13 cellular contexts compared by ENCODE assay signal in the genomic region with DNA sequence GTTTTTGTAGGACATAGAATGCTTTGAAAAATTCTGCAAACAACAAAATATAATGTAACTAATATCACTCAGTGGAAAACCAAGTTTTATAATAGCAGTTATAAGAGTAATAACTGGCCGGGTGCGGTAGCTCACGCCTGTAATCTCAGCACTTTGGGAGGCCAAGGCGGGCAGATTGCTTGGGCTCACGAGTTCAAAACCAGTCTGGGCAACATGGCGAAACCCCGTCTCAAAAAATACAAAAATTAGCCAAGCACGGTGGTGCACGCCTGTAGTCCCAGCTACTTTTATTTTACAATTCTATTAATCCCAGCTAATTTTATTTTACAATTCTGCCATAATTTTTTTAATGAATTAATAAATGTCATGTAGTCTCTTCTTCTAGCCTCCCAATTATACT. TPM values are rescaled to one million over a fixed set of nuclear protein-coding genes. Genes with fewer than 3 reads are reported as not detected.
DNase-seq lines count a peak whose midpoint lies in the region; ATAC-seq and TF ChIP-seq lines count a peak whose summit lies in the region.
"Had no signal": no experiment of that assay in that cellular context is flagged by ENCODE, and none has a peak within 500 bp of the region (broad histone marks: within the 10 kb centered on the region; RNA-seq: fewer than 3 reads in every experiment).

No MANE protein-coding gene starts in this region.

- H3K27ac Mint-ChIP-seq in stimulated activated effector memory CD8-positive, alpha-beta T cell treated with anti-CD3 and anti-CD28 coated beads, Interleukin-12 subunit alpha, Interleukin-12 subunit beta, amount 100 ng/mL, for 72 hours, result peak overlapping the region; percentile 99
- H3K27ac Mint-ChIP-seq: WTC11 had no signal

- H3K27ac ChIP-seq in OCI-LY3 (ENCODE audit: low read length) (peak overlapping the region; percentile 82), caudate nucleus (ENCODE audit: low read depth, low read length) (no peak overlapping the region)
- peak overlapping the region; percentile 97 for H3K27ac ChIP-seq in effector memory CD4-positive, alpha-beta T cell (ENCODE audit: insufficient read depth, low read length, poor library complexity, severe bottlenecking)

- in situ Hi-C loops in ACHN (cut with HindIII; ENCODE audit: low pct_ligation_motif_present, low pct_unique_long_range_greater_than_20kb, low sequenced_read_pairs), result no loop called here

- H3K27me3 ChIP-seq in OCI-LY3 (ENCODE audit: low read depth, low read length), result no peaks in the 10 kb centered on the region
- H3K27me3 ChIP-seq in effector memory CD4-positive, alpha-beta T cell (replicated peaks; ENCODE audit: control insufficient read depth, insufficient read depth, low read length, poor library complexity, severe bottlenecking), result no peaks in the 10 kb centered on the region

- H3K4me1 Mint-ChIP-seq in activated T-cell treated with anti-CD3 and anti-CD28 coated beads, Interleukin-2, amount 50 U/mL, for 4 hours (ENCODE audit: low read depth), result peaks cover 48% of the 10 kb centered on the region
- peaks cover 46% of the 10 kb centered on the region for H3K4me1 Mint-ChIP-seq in stimulated activated effector memory CD8-positive, alpha-beta T cell treated with anti-CD3 and anti-CD28 coated beads, Interleukin-12 subunit alpha, Interleukin-12 subunit beta, amount 100 ng/mL, for 72 hours

- no peak for ATAC-seq in activated T-cell treated with anti-CD3 and anti-CD28 coated beads, Interleukin-2, amount 50 U/mL, for 4 hours
- ATAC-seq in stimulated activated effector memory CD8-positive, alpha-beta T cell treated with anti-CD3 and anti-CD28 coated beads, Interleukin-12 subunit alpha, Interleukin-12 subunit beta, amount 100 ng/mL, for 72 hours, result no peak
- no peak for ATAC-seq in HG03432 (IDR thresholded peaks at IDR 0.05; ENCODE audit: unreplicated experiment)
- ATAC-seq: WTC11 had no signal

- peak overlapping the region; percentile 91 for H3K4me3 Mint-ChIP-seq in activated T-cell treated with anti-CD3 and anti-CD28 coated beads, Interleukin-2, amount 50 U/mL, for 4 hours
- H3K4me3 Mint-ChIP-seq in stimulated activated effector memory CD8-positive, alpha-beta T cell treated with anti-CD3 and anti-CD28 coated beads, Interleukin-12 subunit alpha, Interleukin-12 subunit beta, amount 100 ng/mL, for 72 hours, result peak overlapping the region; percentile 91

- no peaks in the 10 kb centered on the region for H3K27me3 Mint-ChIP-seq in activated T-cell treated with anti-CD3 and anti-CD28 coated beads, Interleukin-2, amount 50 U/mL, for 4 hours (ENCODE audit: low read depth)

- H2AFZ ChIP-seq in OCI-LY3 (ENCODE audit: low read depth, low read length), result no peak overlapping the region

- H3K36me3 Mint-ChIP-seq in activated T-cell treated with anti-CD3 and anti-CD28 coated beads, Interleukin-2, amount 50 U/mL, for 4 hours (ENCODE audit: insufficient read depth), result no peaks in the 10 kb centered on the region
- H3K36me3 Mint-ChIP-seq in stimulated activated effector memory CD8-positive, alpha-beta T cell treated with anti-CD3 and anti-CD28 coated beads, Interleukin-12 subunit alpha, Interleukin-12 subunit beta, amount 100 ng/mL, for 72 hours, result peaks cover 37% of the 10 kb centered on the region
- H3K36me3 Mint-ChIP-seq: WTC11 had no signal

- peak overlapping the region; percentile 93 for H3K4me3 ChIP-seq in OCI-LY3 (ENCODE audit: low read length)
- H3K4me3 ChIP-seq in effector memory CD4-positive, alpha-beta T cell (ENCODE audit: insufficient read depth, low read depth, low read length, poor library complexity, severe bottlenecking), result peak overlapping the region; percentile 95

- H3K9me3 Mint-ChIP-seq in activated T-cell treated with anti-CD3 and anti-CD28 coated beads, Interleukin-2, amount 50 U/mL, for 4 hours, result no peaks in the 10 kb centered on the region
- no peaks in the 10 kb centered on the region for H3K9me3 Mint-ChIP-seq in stimulated activated effector memory CD8-positive, alpha-beta T cell treated with anti-CD3 and anti-CD28 coated beads, Interleukin-12 subunit alpha, Interleukin-12 subunit beta, amount 100 ng/mL, for 72 hours
- H3K9me3 Mint-ChIP-seq: WTC11 had no signal

- peak overlapping the region; percentile 86 for H3K9ac ChIP-seq in OCI-LY3 (ENCODE audit: low read length)

- H3K4me2 ChIP-seq in OCI-LY3 (ENCODE audit: low read length), result peak overlapping the region; percentile 76

- H3K79me2 ChIP-seq in OCI-LY3 (ENCODE audit: low read length), result peaks cover 79% of the 10 kb centered on the region

- H3K4me1 ChIP-seq in OCI-LY3 (ENCODE audit: low read length), result peaks cover 46% of the 10 kb centered on the region
- peaks cover 19% of the 10 kb centered on the region for H3K4me1 ChIP-seq in effector memory CD4-positive, alpha-beta T cell (ENCODE audit: control insufficient read depth, insufficient read depth, low read length, poor library complexity, severe bottlenecking)

- DNase-seq in activated T-cell treated with anti-CD3 and anti-CD28 coated beads, Interleukin-2, amount 50 U/mL, for 4 hours, result no peak
- no peak for DNase-seq in activated T-cell treated with anti-CD3 and anti-CD28 coated beads, Interleukin-2, amount 50 U/mL, for 1 hour
- no peak for DNase-seq in effector memory CD4-positive, alpha-beta T cell
- DNase-seq in stimulated activated effector memory CD8-positive, alpha-beta T cell treated with anti-CD3 and anti-CD28 coated beads, Interleukin-12 subunit alpha, Interleukin-12 subunit beta, amount 100 ng/mL, for 72 hours (ENCODE audit: low spot score in 2 of 2), result no peak
- no peak for DNase-seq in caudate nucleus (lab: John Stamatoyannopoulos, UW)
- DNase-seq in ACHN, result no peak
- DNase-seq: dermis blood vessel endothelial cell, NCI-H1092 treated with DMSO at 0.1 percent for 48 hours, NCI-H524, SIG-M5 had no signal

- H4K20me1 ChIP-seq in OCI-LY3 (ENCODE audit: insufficient read depth, low read length), result peaks cover 42% of the 10 kb centered on the region

- TF ChIP-seq CTCF in OCI-LY3 (IDR thresholded peaks at IDR 0.05; ENCODE audit: low read depth, low read length), result no peak

- H3K36me3 ChIP-seq in OCI-LY3 (replicated peaks; ENCODE audit: low read depth, low read length), result no peaks in the 10 kb centered on the region
- peaks cover 2% of the 10 kb centered on the region for H3K36me3 ChIP-seq in effector memory CD4-positive, alpha-beta T cell (ENCODE audit: control insufficient read depth, insufficient read depth, low read length)

- H3K9me3 ChIP-seq in OCI-LY3 (ENCODE audit: insufficient read depth, low read length), result no peaks in the 10 kb centered on the region
- H3K9me3 ChIP-seq in effector memory CD4-positive, alpha-beta T cell (ENCODE audit: control insufficient read depth, low read length), result no peaks in the 10 kb centered on the region

RNA-seq across cellular contexts. Expression of a gene that starts 2.3 kb away (rescaled TPM):
- 10 to 100 TPM; 24.2 to 26.0 (median 25.0) TPM for total RNA-seq in activated T-cell treated with anti-CD3 and anti-CD28 coated beads, Interleukin-2, amount 50 U/mL, for 4 hours
